ENCODE assay signal across 13 cellular contexts in the genomic region with DNA sequence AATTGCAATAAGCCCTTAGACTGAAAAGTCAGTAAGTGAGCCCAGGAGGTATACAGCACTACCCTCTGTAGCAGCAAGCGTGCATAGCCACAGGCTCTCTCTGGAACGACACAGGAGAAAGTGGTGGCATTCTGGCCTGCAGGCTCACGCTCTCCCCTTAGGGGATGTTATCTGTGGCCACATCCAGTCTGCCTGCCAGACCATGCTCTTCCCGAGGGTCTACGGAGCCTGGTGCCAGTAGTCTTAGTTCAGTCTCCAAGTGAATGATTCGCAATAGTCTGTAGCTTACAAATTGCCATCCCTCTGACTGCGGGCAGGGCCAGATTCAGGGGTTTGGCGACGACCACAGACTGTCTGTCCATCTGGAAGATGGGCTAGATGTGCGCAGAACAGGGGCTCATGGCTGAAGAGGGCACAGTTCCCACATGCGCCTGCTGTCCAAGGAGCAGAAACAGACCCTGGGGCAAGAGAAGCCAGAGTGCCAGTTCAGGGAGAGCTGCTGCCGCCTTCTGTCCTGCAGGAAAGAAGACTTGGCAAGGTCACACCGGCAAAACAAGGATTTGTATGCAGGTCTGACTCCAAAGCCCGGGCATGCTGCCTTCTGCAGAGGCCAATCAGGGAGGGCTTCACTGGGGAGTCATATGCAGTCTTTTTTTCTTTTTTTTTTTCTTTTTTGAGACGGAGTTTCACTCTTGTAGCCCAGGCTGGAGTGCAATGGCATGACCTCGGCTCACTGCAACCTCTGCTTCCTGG. TPM values are rescaled to one million over a fixed set of nuclear protein-coding genes. Genes with fewer than 3 reads are reported as not detected.
DNase-seq lines count a peak whose midpoint lies in the region; ATAC-seq and TF ChIP-seq lines count a peak whose summit lies in the region.
"Had no signal": no experiment of that assay in that cellular context is flagged by ENCODE, and none has a peak within 500 bp of the region (broad histone marks: within the 10 kb centered on the region; RNA-seq: fewer than 3 reads in every experiment).

No MANE protein-coding gene starts in this region.

- H3K4me1 ChIP-seq in rectal smooth muscle tissue (ENCODE audit: control insufficient read depth, insufficient read depth, low read length) (peaks cover 45% of the 10 kb centered on the region), neural progenitor cell (peaks cover 3% of the 10 kb centered on the region)

- H3K27ac Mint-ChIP-seq in neural progenitor cell, result no peak overlapping the region
- H3K27ac Mint-ChIP-seq: activated naive CD8-positive, alpha-beta T cell treated with anti-CD3 and anti-CD28 coated beads, Interleukin-2, amount 50 U/mL, for 24 hours; CD4-positive, alpha-beta T cell had no signal

- no peak overlapping the region for H3K4me2 ChIP-seq in neural progenitor cell

- H3F3A ChIP-seq in neural progenitor cell (ENCODE audit: low read depth), result peaks cover 22% of the 10 kb centered on the region

- H3K27me3 Mint-ChIP-seq in neural progenitor cell (ENCODE audit: insufficient read depth, low read depth), result peaks cover 18% of the 10 kb centered on the region
- H3K27me3 Mint-ChIP-seq: CD4-positive, alpha-beta T cell had no signal

- DNase-seq in G401 (ENCODE audit: low spot score), result peak; percentile 97
- peak; percentile 82 for DNase-seq in T47D (ENCODE audit: low read depth in 1 of 2, low spot score in 1 of 2)
- peak; percentile 43 to 54 for DNase-seq in hippocampal formation (lab: John Stamatoyannopoulos, UW)
- no peak for DNase-seq in NCI-H345 (lab: John Stamatoyannopoulos, UW)
- no peak for DNase-seq in neural progenitor cell (ENCODE audit: low spot score)
- DNase-seq in GM13977 (ENCODE audit: low spot score), result no peak
- DNase-seq: activated naive CD8-positive, alpha-beta T cell treated with anti-CD3 and anti-CD28 coated beads, Interleukin-2, amount 50 U/mL, for 24 hours; CD4-positive, alpha-beta T cell; NCI-H1092; NCI-H524 treated with DMSO at 0.1 percent for 48 hours; stimulated activated CD4-positive, alpha-beta T cell treated with anti-CD3 and anti-CD28 coated beads, Interleukin-15, amount 100 ng/mL, for 24 hours had no signal

- H3K4me3 ChIP-seq in rectal smooth muscle tissue (ENCODE audit: low read length) (no peak overlapping the region), neural progenitor cell (no peak overlapping the region)

- H3K9ac ChIP-seq in rectal smooth muscle tissue (ENCODE audit: low read length) (no peak overlapping the region), neural progenitor cell (no peak overlapping the region)

- peaks cover 2% of the 10 kb centered on the region for H3K9me3 Mint-ChIP-seq in neural progenitor cell
- H3K9me3 Mint-ChIP-seq: activated naive CD8-positive, alpha-beta T cell treated with anti-CD3 and anti-CD28 coated beads, Interleukin-2, amount 50 U/mL, for 24 hours; CD4-positive, alpha-beta T cell had no signal

- H3K27ac ChIP-seq in rectal smooth muscle tissue (ENCODE audit: low read depth, low read length) (peak overlapping the region; percentile 89), neural progenitor cell (no peak overlapping the region)

- TF ChIP-seq CTCF in neural progenitor cell (IDR thresholded peaks at IDR 0.05) (no peak), GM13977 (IDR thresholded peaks at IDR 0.05; ENCODE audit: extremely low read depth, insufficient read depth, missing control alignments) (no peak)

- H3K36me3 Mint-ChIP-seq in neural progenitor cell, result no peaks in the 10 kb centered on the region

- H3K36me3 ChIP-seq in rectal smooth muscle tissue (ENCODE audit: control insufficient read depth, insufficient read depth, low read length) (no peaks in the 10 kb centered on the region), neural progenitor cell (no peaks in the 10 kb centered on the region)

- no peak for ATAC-seq in GM21381 (IDR thresholded peaks at IDR 0.05; ENCODE audit: unreplicated experiment)
- ATAC-seq: activated naive CD8-positive, alpha-beta T cell treated with anti-CD3 and anti-CD28 coated beads, Interleukin-2, amount 50 U/mL, for 24 hours had no signal

- no peak overlapping the region for H2AFZ ChIP-seq in neural progenitor cell (replicated peaks)

- in situ Hi-C loops in G401 (cut with HindIII; ENCODE audit: low sequenced_read_pairs), result loop anchor here (10.0 kb wide), 2 partner anchors 65 to 225 kb away; no protein-coding TSS in a partner anchor
- in situ Hi-C loops in T47D (cut with HindIII; ENCODE audit: low pct_unique_long_range_greater_than_20kb, low sequenced_read_pairs), result no loop called here
- in situ Hi-C loops in GM13977 (cut with MboI; ENCODE audit: low pct_unique_long_range_greater_than_20kb, low sequenced_read_pairs, unreplicated experiment), result no loop called here

- no peaks in the 10 kb centered on the region for H3K79me2 ChIP-seq in neural progenitor cell (ENCODE audit: low read depth)

- H3K4me3 Mint-ChIP-seq in neural progenitor cell, result no peak overlapping the region
- H3K4me3 Mint-ChIP-seq: activated naive CD8-positive, alpha-beta T cell treated with anti-CD3 and anti-CD28 coated beads, Interleukin-2, amount 50 U/mL, for 24 hours had no signal

- H3K27me3 ChIP-seq in rectal smooth muscle tissue (ENCODE audit: control insufficient read depth, insufficient read depth, low read length) (no peaks in the 10 kb centered on the region), neural progenitor cell (peaks cover 37% of the 10 kb centered on the region)

- peaks cover 7% of the 10 kb centered on the region for H4K20me1 ChIP-seq in neural progenitor cell (ENCODE audit: low read depth)

- peaks cover 36% of the 10 kb centered on the region for H3K4me1 Mint-ChIP-seq in neural progenitor cell

- H3K9me3 ChIP-seq in neural progenitor cell (ENCODE audit: low read depth), result peaks cover 5% of the 10 kb centered on the region

RNA-seq across cellular contexts. Expression of a gene that starts 3.5 kb away (rescaled TPM):
- 4.4 and 6.9 TPM in 2 replicates for total RNA-seq in G401 (2014; rRNA removed; shearing (Covaris generic))
- 9.6 and 9.7 TPM in 2 replicates for total RNA-seq in neural progenitor cell (ENCODE audit: low replicate concordance)

RNA-seq across cellular contexts. Expression of a gene that starts 40.4 kb away (rescaled TPM):
- 11.2 and 14.1 TPM in 2 replicates for total RNA-seq in G401 (2014; rRNA removed; shearing (Covaris generic))
- 0.56 TPM in 1 of 2 replicates, not detected in the other for total RNA-seq in neural progenitor cell (ENCODE audit: low replicate concordance)
- total RNA-seq: CD4-positive, alpha-beta T cell had no signal

Comparison
In these comparisons a context has a peak if more than half of its experiments do, and no peak if none do; other contexts are left out.
1. DNase-seq: peak in G401 (single experiment), T47D (2 of 2) and hippocampal formation (2 of 2); none in NCI-H345 (single experiment), neural progenitor cell (single experiment) and GM13977 (single experiment).